Comparison of ENCODE assay signal across 9 cellular contexts in the genomic region with DNA sequence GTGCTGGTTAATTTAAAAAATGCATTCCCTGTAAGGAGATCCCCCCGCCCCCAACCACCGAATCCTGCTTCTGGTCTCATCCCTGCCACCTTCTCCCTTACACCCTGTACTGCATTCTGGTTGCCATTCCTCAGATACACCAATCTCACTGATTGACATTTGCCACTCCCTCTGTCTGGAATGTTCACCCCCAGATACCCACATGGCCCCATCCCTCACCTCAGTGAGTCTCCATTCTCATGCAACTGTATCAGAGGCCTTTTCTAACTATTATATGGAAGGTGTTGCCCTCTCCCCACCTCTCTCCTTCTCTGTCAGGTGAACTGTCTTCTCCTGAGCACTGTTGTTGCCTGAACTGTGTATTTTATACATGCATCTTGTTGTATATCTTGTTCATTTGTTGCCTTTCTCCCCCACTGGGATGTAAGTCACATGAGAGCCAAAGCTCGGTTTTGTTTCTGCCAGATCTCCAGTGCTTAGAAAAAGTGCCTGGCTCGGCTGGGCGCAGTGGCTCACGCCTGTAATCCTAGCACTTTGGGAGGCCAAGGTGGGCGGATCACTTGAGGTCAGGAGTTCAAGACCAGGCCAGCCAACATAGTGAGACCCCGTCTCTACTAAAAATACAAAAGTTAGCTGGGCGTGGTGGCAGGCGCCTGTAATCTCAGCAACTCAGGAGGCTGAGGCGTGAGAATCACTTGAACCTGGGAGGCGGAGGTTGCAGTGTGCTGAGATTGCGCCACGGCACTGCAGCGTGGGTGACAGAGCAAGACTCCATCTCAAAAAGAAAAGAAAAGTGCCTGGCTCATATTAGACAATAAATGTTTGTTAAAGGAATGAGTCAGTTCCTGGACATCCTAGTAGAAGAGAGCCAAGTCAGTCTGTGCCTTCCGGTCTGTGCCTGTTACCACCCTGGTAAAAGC.
A peak's percentile ranks its signal among the peaks of the same experiment; 100 is the strongest.
DNase-seq lines count a peak whose midpoint lies in the region; ATAC-seq, FAIRE-seq and TF ChIP-seq lines count a peak whose summit lies in the region.
"Had no signal": no experiment of that assay in that cellular context is flagged by ENCODE, and none has a peak within 500 bp of the region (broad histone marks: within the 10 kb centered on the region; RNA-seq: fewer than 3 reads in every experiment).

No MANE protein-coding gene starts in this region.

- no peak for ATAC-seq in memory B cell (ENCODE audit: low read depth)
- ATAC-seq in GM21367 (IDR thresholded peaks at IDR 0.05; ENCODE audit: unreplicated experiment), result no peak
- no peak for ATAC-seq in GM21723 (IDR thresholded peaks at IDR 0.05; ENCODE audit: unreplicated experiment)

- H3K27ac Mint-ChIP-seq in memory B cell, result peak overlapping the region; percentile 77

- FAIRE-seq in HTR-8/SVneo (lab: Jason Lieb, UNC) (no peak), bronchial epithelial cell (lab: Jason Lieb, UNC) (peak; percentile 66)

- H3K4me1 Mint-ChIP-seq in memory B cell, result peaks cover 62% of the 10 kb centered on the region

- peak overlapping the region; percentile 30 for H3K4me3 Mint-ChIP-seq in memory B cell

- no peaks in the 10 kb centered on the region for H3K27me3 ChIP-seq in bronchial epithelial cell (ENCODE audit: control insufficient read depth, insufficient read depth, low read length)

- H3K4me3 ChIP-seq in bronchial epithelial cell (ENCODE audit: low read depth, low read length), result no peak overlapping the region

- no peaks in the 10 kb centered on the region for H3K27me3 Mint-ChIP-seq in memory B cell

- H3K36me3 Mint-ChIP-seq in memory B cell, result peaks cover 2% of the 10 kb centered on the region

- DNase-seq in ACHN (peak; percentile 49), HTR-8/SVneo (ENCODE audit: insufficient read length, low spot score) (peak; percentile 65), bronchial epithelial cell (ENCODE audit: low read depth) (peak; percentile 91), memory B cell (ENCODE audit: low spot score in 2 of 2) (no peak), cerebellar nuclear complex (lab: John Stamatoyannopoulos, UW) (no peak), 8988T (no peak)
- DNase-seq: NCI-H1436 had no signal

- in situ Hi-C loops in ACHN (cut with HindIII; ENCODE audit: low pct_ligation_motif_present, low pct_unique_long_range_greater_than_20kb, low sequenced_read_pairs), result no loop called here

- TF ChIP-seq CTCF in bronchial epithelial cell (IDR thresholded peaks at IDR 0.05; ENCODE audit: insufficient read depth, low read length, severe bottlenecking), result no peak

- no peaks in the 10 kb centered on the region for H3K9me3 Mint-ChIP-seq in memory B cell

- H3K36me3 ChIP-seq in bronchial epithelial cell (ENCODE audit: control insufficient read depth, insufficient read depth, low read length), result no peaks in the 10 kb centered on the region

Comparison
In these comparisons a context has a peak if more than half of its experiments do, and no peak if none do; other contexts are left out.
1. DNase-seq: peak in ACHN (single experiment), HTR-8/SVneo (single experiment) and bronchial epithelial cell (single experiment); none in memory B cell (0 of 2), cerebellar nuclear complex (0 of 2) and 8988T (single experiment).